25 cellular contexts compared by ENCODE assay signal in genomic region chr12:1184402-1184801, GRCh38.
DNase-seq lines count a peak whose midpoint lies in the region; TF ChIP-seq lines count a peak whose summit lies in the region.
"Had no signal": no experiment of that assay in that cellular context is flagged by ENCODE, and none has a peak within 500 bp of the region (broad histone marks: within the 10 kb centered on the region; RNA-seq: fewer than 3 reads in every experiment).

No MANE protein-coding gene starts in this region.

- H3K27me3 ChIP-seq in KMS-11 (ENCODE audit: insufficient read depth, low read depth): no peaks in the 10 kb centered on the region
- no peaks in the 10 kb centered on the region for H3K27me3 ChIP-seq in osteoblast (ENCODE audit: insufficient read depth, low read length)
- H3K27me3 ChIP-seq in CD8-positive, alpha-beta memory T cell (ENCODE audit: insufficient read depth, low read length, poor library complexity, severe bottlenecking): no peaks in the 10 kb centered on the region
- H3K27me3 ChIP-seq: right atrium auricular region, suprapubic skin had no signal

- DNase-seq in EL: peak; percentile 71
- peak; percentile 29 for DNase-seq in choroid plexus epithelial cell (ENCODE audit: low read depth)
- DNase-seq in osteoblast (ENCODE audit: insufficient read length, low spot score, missing footprints): no peak
- DNase-seq in mesenteric fat pad (ENCODE audit: low spot score): no peak
- no peak for DNase-seq in NCI-H526 (lab: John Stamatoyannopoulos, UW)
- DNase-seq in OCI-M1 (lab: John Stamatoyannopoulos, UW): no peak
- DNase-seq in CD8-positive, alpha-beta memory T cell: no peak
- DNase-seq: ACHN; anterior cingulate cortex; foreskin fibroblast; left ventricle myocardium superior; naive thymus-derived CD4-positive, alpha-beta T cell; NCI-H1048; NCI-H187; NCI-H2171 treated with DMSO at 0.1 percent for 48 hours; NCI-H526 treated with DMSO at 0.1 percent for 48 hours; stimulated activated CD4-positive, alpha-beta T cell treated with anti-CD3 and anti-CD28 coated beads, Interleukin-4, amount 100 ng/mL, for 1 hour; stimulated activated naive B cell treated with anti-CD40 and anti-IgM and Interleukin-4, amounts not matched to agents 10 μg/mL and 1 μg/mL and 100 μg/mL, for 72 hours had no signal

- H3K9ac ChIP-seq in KMS-11: peak overlapping the region; percentile 35; the same call in 1 of the 2 replicates

- H3K4me3 ChIP-seq in KMS-11 (IDR thresholded peaks at IDR 0.05; ENCODE audit: insufficient read depth, low read depth, low read length) (no peak overlapping the region), choroid plexus epithelial cell (ENCODE audit: low read depth, low read length) (no peak overlapping the region), osteoblast (ENCODE audit: insufficient read depth, low read length) (no peak overlapping the region)
- H3K4me3 ChIP-seq in CD8-positive, alpha-beta memory T cell (ENCODE audit: low read length): no peak overlapping the region
- H3K4me3 ChIP-seq: right atrium auricular region, suprapubic skin had no signal

- H3K9me3 Mint-ChIP-seq in CD8-positive, alpha-beta memory T cell: no peaks in the 10 kb centered on the region
- H3K9me3 Mint-ChIP-seq: activated naive CD4-positive, alpha-beta T cell treated with anti-CD3 and anti-CD28 coated beads, Interleukin-2, amount 50 U/mL, for 24 hours; central memory CD8-positive, alpha-beta T cell; mesothelial cell of epicardium; naive thymus-derived CD4-positive, alpha-beta T cell; stimulated activated naive B cell treated with anti-CD40 and anti-IgM and Interleukin-4, amounts not matched to agents 10 μg/mL and 1 μg/mL and 100 μg/mL, for 72 hours had no signal

- H4K20me1 ChIP-seq in KMS-11 (ENCODE audit: insufficient read depth) (no peaks in the 10 kb centered on the region), osteoblast (ENCODE audit: insufficient read depth, low read length) (no peaks in the 10 kb centered on the region)

- no peak overlapping the region for H3K4me3 Mint-ChIP-seq in CD8-positive, alpha-beta memory T cell
- H3K4me3 Mint-ChIP-seq: activated naive CD4-positive, alpha-beta T cell treated with anti-CD3 and anti-CD28 coated beads, Interleukin-2, amount 50 U/mL, for 24 hours; central memory CD8-positive, alpha-beta T cell; mesothelial cell of epicardium; naive thymus-derived CD4-positive, alpha-beta T cell; stimulated activated naive B cell treated with anti-CD40 and anti-IgM and Interleukin-4, amounts not matched to agents 10 μg/mL and 1 μg/mL and 100 μg/mL, for 72 hours had no signal

- H3K36me3 ChIP-seq in KMS-11 (ENCODE audit: insufficient read depth): no peaks in the 10 kb centered on the region
- H3K36me3 ChIP-seq in osteoblast (ENCODE audit: insufficient read depth, low read length): peaks cover 8% of the 10 kb centered on the region
- H3K36me3 ChIP-seq in CD8-positive, alpha-beta memory T cell (ENCODE audit: insufficient read depth, low read length): peaks cover 3% of the 10 kb centered on the region

- peaks cover 83% of the 10 kb centered on the region for H3K4me1 ChIP-seq in KMS-11 (ENCODE audit: low read depth, poor library complexity, severe bottlenecking)
- peaks cover 40% of the 10 kb centered on the region for H3K4me1 ChIP-seq in osteoblast (ENCODE audit: insufficient read depth, low read length)
- no peaks in the 10 kb centered on the region for H3K4me1 ChIP-seq in CD8-positive, alpha-beta memory T cell (ENCODE audit: insufficient read depth, low read length)
- H3K4me1 ChIP-seq: right atrium auricular region, suprapubic skin had no signal

- H2AFZ ChIP-seq in KMS-11 (ENCODE audit: low read depth) (no peak overlapping the region), osteoblast (ENCODE audit: low read length) (no peak overlapping the region)

- no peaks in the 10 kb centered on the region for H3K4me1 Mint-ChIP-seq in CD8-positive, alpha-beta memory T cell
- H3K4me1 Mint-ChIP-seq: activated naive CD4-positive, alpha-beta T cell treated with anti-CD3 and anti-CD28 coated beads, Interleukin-2, amount 50 U/mL, for 24 hours; central memory CD8-positive, alpha-beta T cell; mesothelial cell of epicardium had no signal

- peaks cover 7 to 53% (median 24%) of the 10 kb centered on the region in 3 donors for H3K36me3 Mint-ChIP-seq in CD8-positive, alpha-beta memory T cell

- no peaks in the 10 kb centered on the region for H3K27me3 Mint-ChIP-seq in CD8-positive, alpha-beta memory T cell
- H3K27me3 Mint-ChIP-seq: activated naive CD4-positive, alpha-beta T cell treated with anti-CD3 and anti-CD28 coated beads, Interleukin-2, amount 50 U/mL, for 24 hours; central memory CD8-positive, alpha-beta T cell; naive thymus-derived CD4-positive, alpha-beta T cell; stimulated activated naive B cell treated with anti-CD40 and anti-IgM and Interleukin-4, amounts not matched to agents 10 μg/mL and 1 μg/mL and 100 μg/mL, for 72 hours had no signal

- H3K79me2 ChIP-seq in KMS-11 (ENCODE audit: insufficient read depth, low read depth) (peaks cover 5% of the 10 kb centered on the region; the same call in 1 of the 2 replicates), osteoblast (ENCODE audit: insufficient read depth, low read length) (peaks cover 3% of the 10 kb centered on the region)

- no peaks in the 10 kb centered on the region for H3K9me3 ChIP-seq in osteoblast (ENCODE audit: low read depth, low read length)
- H3K9me3 ChIP-seq in CD8-positive, alpha-beta memory T cell (ENCODE audit: low read length): no peaks in the 10 kb centered on the region
- H3K9me3 ChIP-seq: right atrium auricular region, suprapubic skin had no signal

- TF ChIP-seq CTCF in KMS-11 (conservative IDR thresholded peaks at IDR 0.05; ENCODE audit: low read depth, low read length) (0 out of 2 replicates have a peak, but pooled peaks have one; percentile 2), choroid plexus epithelial cell (conservative IDR thresholded peaks at IDR 0.05; ENCODE audit: low read depth, low read length) (no peak), osteoblast (IDR thresholded peaks at IDR 0.05; ENCODE audit: extremely low read depth, low read depth, low read length) (no peak)

- H3K27ac Mint-ChIP-seq in CD8-positive, alpha-beta memory T cell: no peak overlapping the region
- H3K27ac Mint-ChIP-seq: activated naive CD4-positive, alpha-beta T cell treated with anti-CD3 and anti-CD28 coated beads, Interleukin-2, amount 50 U/mL, for 24 hours; mesothelial cell of epicardium; naive thymus-derived CD4-positive, alpha-beta T cell; stimulated activated naive B cell treated with anti-CD40 and anti-IgM and Interleukin-4, amounts not matched to agents 10 μg/mL and 1 μg/mL and 100 μg/mL, for 72 hours had no signal

- H3K4me2 ChIP-seq in KMS-11 (peak overlapping the region; percentile 67), osteoblast (ENCODE audit: insufficient read depth, low read length) (peak overlapping the region; percentile 8)

- CTCF ChIA-PET in CD8-positive, alpha-beta memory T cell (lab: Charles Lee): no interaction called here

- H3K27ac ChIP-seq in KMS-11: peak overlapping the region; percentile 94
- H3K27ac ChIP-seq in osteoblast (ENCODE audit: low read depth, low read length): peak overlapping the region; percentile 81
- H3K27ac ChIP-seq in CD8-positive, alpha-beta memory T cell (ENCODE audit: low read depth, low read length): no peak overlapping the region
- H3K27ac ChIP-seq: C4-2B, right atrium auricular region, suprapubic skin had no signal

- POLR2A ChIA-PET in CD8-positive, alpha-beta memory T cell (lab: Charles Lee): no interaction called here

Comparison
In these comparisons a context has a peak if more than half of its experiments do, and no peak if none do; other contexts are left out.
1. DNase-seq: peak in EL (single experiment) and choroid plexus epithelial cell (single experiment); none in osteoblast (single experiment), mesenteric fat pad (single experiment), NCI-H526 (0 of 2), OCI-M1 (single experiment) and CD8-positive, alpha-beta memory T cell (0 of 5).